13 cellular contexts compared by ENCODE assay signal in genomic region chr10:133377025-133377817, GRCh38. TPM values are rescaled to one million over a fixed set of nuclear protein-coding genes. Genes with fewer than 3 reads are reported as not detected.
DNase-seq lines count a peak whose midpoint lies in the region; TF ChIP-seq lines count a peak whose summit lies in the region.
"Had no signal": no experiment of that assay in that cellular context is flagged by ENCODE, and none has a peak within 500 bp of the region (broad histone marks: within the 10 kb centered on the region; RNA-seq: fewer than 3 reads in every experiment).

No MANE protein-coding gene starts in this region.

- H3K36me3 Mint-ChIP-seq in brain = no peaks in the 10 kb centered on the region
- H3K36me3 Mint-ChIP-seq in nephron progenitor cell (ENCODE audit: low read depth) = peaks cover 5% of the 10 kb centered on the region

- peak; percentile 59 for DNase-seq in H7
- DNase-seq in nephron progenitor cell = no peak
- DNase-seq in HuH-7 (ENCODE audit: low spot score) = no peak
- no peak for DNase-seq in SHP77 treated with DMSO at 0.1 percent for 48 hours (lab: John Stamatoyannopoulos, UW)
- no peak for DNase-seq in mesenteric fat pad (ENCODE audit: low spot score)
- DNase-seq in NCI-H82 (lab: John Stamatoyannopoulos, UW) = no peak
- DNase-seq: NCI-H1092; NCI-H446 treated with DMSO at 0.1 percent for 48 hours; SIG-M5; stimulated activated CD8-positive, alpha-beta memory T cell treated with anti-CD3 and anti-CD28 coated beads, Interleukin-4, amount 100 ng/mL, for 48 hours had no signal

- H3K4me2 ChIP-seq in BLaER1 treated with 17β-estradiol and CSF1 and Interleukin-3, amounts not matched to agents 10 nM and 100 nM = peak overlapping the region; percentile 93 to 100 (median 96)

- H3K4me3 ChIP-seq in BLaER1 treated with 17β-estradiol and CSF1 and Interleukin-3, amounts not matched to agents 10 nM and 100 nM = peak overlapping the region in 7 of 10 experiments; percentile 69 to 85 (median 73); a peak in 13 of 20 replicates
- no peak overlapping the region for H3K4me3 ChIP-seq in H7 (ENCODE audit: insufficient read depth, low read depth, low read length)

- H3K27me3 Mint-ChIP-seq in brain = no peaks in the 10 kb centered on the region
- H3K27me3 Mint-ChIP-seq in nephron progenitor cell (ENCODE audit: low read depth, poor library complexity) = peaks cover 71% of the 10 kb centered on the region

- H3K4me3 Mint-ChIP-seq in brain (peak overlapping the region; percentile 51 to 88 (median 77)), nephron progenitor cell (peak overlapping the region; percentile 48)

- peaks cover 41 to 64% (median 57%) of the 10 kb centered on the region in 10 experiments for H3K4me1 ChIP-seq in BLaER1 treated with 17β-estradiol and CSF1 and Interleukin-3, amounts not matched to agents 10 nM and 100 nM

- H3K4me1 Mint-ChIP-seq in brain = peaks cover 45% of the 10 kb centered on the region
- peaks cover 35% of the 10 kb centered on the region for H3K4me1 Mint-ChIP-seq in nephron progenitor cell

- H4K20me1 ChIP-seq in BLaER1 treated with 17β-estradiol and CSF1 and Interleukin-3, amounts not matched to agents 10 nM and 100 nM = peaks cover 0 to 9% (median 2%) of the 10 kb centered on the region in 11 experiments; a peak in 6 of 22 replicates

- TF ChIP-seq CTCF in brain (conservative IDR thresholded peaks at IDR 0.05) (no peak), nephron progenitor cell (IDR thresholded peaks at IDR 0.05) (no peak)

- H3K36me3 ChIP-seq in BLaER1 treated with 17β-estradiol and CSF1 and Interleukin-3, amounts not matched to agents 10 nM and 100 nM = 0 out of 22 replicates have a peak, but pooled peaks cover 0 to 2% (median 0%) of the 10 kb centered on the region in 11 experiments
- H3K36me3 ChIP-seq in H7 (replicated peaks; ENCODE audit: control insufficient read depth, insufficient read depth, low read length) = no peaks in the 10 kb centered on the region

- no peaks in the 10 kb centered on the region for H3K9me3 ChIP-seq in BLaER1 treated with 17β-estradiol and CSF1 and Interleukin-3, amounts not matched to agents 10 nM and 100 nM (replicated peaks in 1 of 11)

- H3K9ac ChIP-seq in BLaER1 treated with 17β-estradiol and CSF1 and Interleukin-3, amounts not matched to agents 10 nM and 100 nM = peak overlapping the region in 9 of 11 experiments; percentile 64 to 83 (median 76); a peak in 13 of 22 replicates

- no peak overlapping the region for H3K27ac ChIP-seq in BLaER1 treated with 17β-estradiol and CSF1 and Interleukin-3, amounts not matched to agents 10 nM and 100 nM

- peaks cover 0 to 7% (median 0%) of the 10 kb centered on the region in 11 experiments; a peak in 1 of 22 replicates for H3K27me3 ChIP-seq in BLaER1 treated with 17β-estradiol and CSF1 and Interleukin-3, amounts not matched to agents 10 nM and 100 nM
- H3K27me3 ChIP-seq in H7 (ENCODE audit: control insufficient read depth, insufficient read depth, low read length) = peaks cover 45% of the 10 kb centered on the region

- peak overlapping the region in 2 of 5 experiments; percentile 41 to 83 for H3K27ac Mint-ChIP-seq in brain
- H3K27ac Mint-ChIP-seq in nephron progenitor cell = no peak overlapping the region

- H3K9me3 Mint-ChIP-seq in brain (no peaks in the 10 kb centered on the region), nephron progenitor cell (no peaks in the 10 kb centered on the region)

RNA-seq across cellular contexts. Expression of gene PAOX, which starts 1.8 kb away (rescaled TPM):
- 1.3 and 4.1 TPM in 2 replicates for total RNA-seq in H7 (2014; rRNA removed; shearing (Covaris generic))
- 7.9 TPM for polyA plus RNA-seq in brain (ENCODE audit: insufficient read depth, low read depth, low replicate concordance)
- 3.6 TPM for total RNA-seq in mesenteric fat pad

RNA-seq across cellular contexts. Expression of gene ECHS1, which starts 4.1 kb away (rescaled TPM):
- 88.2 and 108 TPM in 2 replicates for total RNA-seq in H7 (2014; rRNA removed; shearing (Covaris generic))
- polyA plus RNA-seq in brain (ENCODE audit: insufficient read depth, low read depth, low replicate concordance) = 132 TPM
- total RNA-seq in mesenteric fat pad = 188 TPM

RNA-seq across cellular contexts. Expression of gene MTG1, which starts 16.7 kb away (rescaled TPM):
- total RNA-seq in H7 (2014; rRNA removed; shearing (Covaris generic)) = 31.5 and 52.6 TPM in 2 replicates
- polyA plus RNA-seq in brain (ENCODE audit: insufficient read depth, low read depth, low replicate concordance) = 31.3 TPM
- total RNA-seq in mesenteric fat pad = 33.3 TPM

RNA-seq across cellular contexts. Expression of gene FUOM, which starts 19.4 kb away (rescaled TPM):
- total RNA-seq in H7 (2014; rRNA removed; shearing (Covaris generic)) = 27.2 and 50.5 TPM in 2 replicates
- 3.5 TPM for polyA plus RNA-seq in brain (ENCODE audit: insufficient read depth, low read depth, low replicate concordance)
- total RNA-seq in mesenteric fat pad = 19.0 TPM

RNA-seq across cellular contexts. Expression of gene PRAP1, which starts 30.0 kb away (rescaled TPM):
- total RNA-seq in H7 (2014; rRNA removed; shearing (Covaris generic)) = not detected in 2 replicates
- not detected for polyA plus RNA-seq in brain (ENCODE audit: insufficient read depth, low read depth, low replicate concordance)
- 1.6 TPM for total RNA-seq in mesenteric fat pad
- total RNA-seq: dermis microvascular lymphatic vessel endothelial cell had no signal
